In the genomic region with DNA sequence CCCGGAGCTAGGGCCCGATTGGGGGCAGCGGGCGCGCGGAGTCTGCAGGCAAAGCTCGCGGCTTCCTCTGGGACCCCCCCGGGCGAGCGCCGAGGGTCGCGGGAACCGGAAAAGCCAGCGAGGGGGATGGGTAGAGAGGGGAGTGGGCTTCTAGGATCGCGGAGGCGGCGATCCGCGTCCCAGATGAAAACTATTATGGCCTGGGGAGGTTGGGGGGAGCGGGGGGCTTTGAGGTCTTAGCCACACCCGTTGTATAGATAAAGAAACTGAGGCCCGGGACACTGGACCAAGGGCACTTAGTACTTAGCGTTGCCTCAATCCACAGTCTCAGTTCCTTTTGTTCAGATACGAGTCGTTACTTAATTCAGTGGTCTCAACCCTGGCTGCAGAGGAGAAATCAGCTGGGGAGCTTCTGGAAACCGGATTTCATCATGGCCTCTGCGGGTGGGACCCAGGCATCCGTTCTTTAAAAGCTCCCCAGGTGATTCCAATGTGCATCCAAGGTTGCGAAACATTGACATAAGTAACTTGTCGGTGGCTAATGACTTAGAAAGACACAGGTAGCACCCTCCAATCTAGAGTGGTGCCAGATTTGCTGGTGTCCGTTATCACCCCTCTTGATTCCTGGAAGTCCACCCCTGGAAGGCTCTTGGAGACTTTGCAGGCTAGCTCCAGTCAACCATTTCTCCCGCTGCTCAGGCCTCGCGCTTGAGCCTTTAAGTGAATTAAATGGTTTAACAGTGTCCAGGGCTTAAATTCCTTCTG, we compare ENCODE assay signal across 8 cellular contexts.
DNase-seq lines count a peak whose midpoint lies in the region; ATAC-seq, FAIRE-seq and TF ChIP-seq lines count a peak whose summit lies in the region.

No MANE protein-coding gene starts in this region.

- H3K27me3 ChIP-seq in brain microvascular endothelial cell (replicated peaks) (peaks cover 13% of the 10 kb centered on the region), mesenchymal stem cell (ENCODE audit: control insufficient read depth in 1 of 2, insufficient read depth in 1 of 2, low read length in 2 of 2) (peaks cover 14 to 81% of the 10 kb centered on the region in 2 experiments), foreskin keratinocyte (peaks cover 28% of the 10 kb centered on the region)

- H3K4me3 ChIP-seq in A549 (peak overlapping the region; percentile 57), HFF-Myc (replicated peaks; ENCODE audit: low read depth, low read length) (peak overlapping the region; percentile 46), brain microvascular endothelial cell (ENCODE audit: low read depth, low read length) (peak overlapping the region; percentile 56), mesenchymal stem cell (ENCODE audit: insufficient read depth in 1 of 2, low read depth in 1 of 2, low read length in 2 of 2) (peak overlapping the region; percentile 24 to 47), kidney (ENCODE audit: low read length in 2 of 2) (peak overlapping the region in 1 of 2 donors; percentile 41)

- H3K23ac ChIP-seq in mesenchymal stem cell (ENCODE audit: low read length in 2 of 2): no peak overlapping the region

- no peak for TF ChIP-seq RAD21 in A549 (conservative IDR thresholded peaks at IDR 0.05 in 1 of 2, IDR thresholded peaks at IDR 0.05 in 1 of 2)

- H4K8ac ChIP-seq in mesenchymal stem cell (ENCODE audit: low read length): no peak overlapping the region

- no peak overlapping the region for H2BK12ac ChIP-seq in mesenchymal stem cell (ENCODE audit: low read length in 2 of 2)

- TF ChIP-seq EP300 in A549 (IDR thresholded peaks at IDR 0.05): no peak

- H2BK15ac ChIP-seq in mesenchymal stem cell (ENCODE audit: low read depth, poor library complexity, severe bottlenecking): no peak overlapping the region

- no peak for TF ChIP-seq CTCF in A549 (IDR thresholded peaks at IDR 0.05)
- TF ChIP-seq CTCF in HFF-Myc (IDR thresholded peaks at IDR 0.05; ENCODE audit: low read depth, low read length, missing control alignments): no peak
- no peak for TF ChIP-seq CTCF in brain microvascular endothelial cell (IDR thresholded peaks at IDR 0.05; ENCODE audit: low read depth, low read length, missing control alignments)
- no peak for TF ChIP-seq CTCF in kidney (IDR thresholded peaks at IDR 0.05; ENCODE audit: borderline replicate concordance, extremely low read depth, insufficient read depth)
- TF ChIP-seq CTCF in foreskin keratinocyte (conservative IDR thresholded peaks at IDR 0.05): no peak

- no peaks in the 10 kb centered on the region for H3K9me3 ChIP-seq in A549
- H3K9me3 ChIP-seq in mesenchymal stem cell (ENCODE audit: control insufficient read depth, low read length): no peaks in the 10 kb centered on the region
- H3K9me3 ChIP-seq in kidney (ENCODE audit: control insufficient read depth in 1 of 2, low read length in 2 of 2): no peaks in the 10 kb centered on the region

- no peak overlapping the region for H4K91ac ChIP-seq in mesenchymal stem cell (ENCODE audit: low read length)

- POLR2A ChIA-PET in A549 (lab: Yijun Ruan, JAX): no interaction called here

- H3K4me1 ChIP-seq in A549 (no peaks in the 10 kb centered on the region), mesenchymal stem cell (ENCODE audit: control insufficient read depth, insufficient read depth, low read depth, low read length) (peaks cover 9% of the 10 kb centered on the region), kidney (ENCODE audit: control insufficient read depth in 1 of 2, insufficient read depth in 1 of 2, low read depth in 1 of 2, low read length in 2 of 2) (no peaks in the 10 kb centered on the region), foreskin keratinocyte (no peaks in the 10 kb centered on the region)

- intact Hi-C loops in kidney (cut with DNase I): no loop called here

- in situ Hi-C loops in brain microvascular endothelial cell (cut with HindIII; ENCODE audit: low pct_ligation_motif_present, low sequenced_read_pairs): no loop called here

- peak overlapping the region; percentile 100 for H3K4me2 ChIP-seq in A549
- peak overlapping the region; percentile 90 for H3K4me2 ChIP-seq in mesenchymal stem cell (ENCODE audit: low read length, poor library complexity, severe bottlenecking)

- H2BK120ac ChIP-seq in mesenchymal stem cell (ENCODE audit: low read depth, low read length): no peak overlapping the region

- no peak overlapping the region for H2AK5ac ChIP-seq in mesenchymal stem cell (ENCODE audit: low read length, severe bottlenecking)

- H3K36me3 ChIP-seq in brain microvascular endothelial cell (replicated peaks) (no peaks in the 10 kb centered on the region), mesenchymal stem cell (ENCODE audit: control insufficient read depth in 1 of 2, insufficient read depth in 2 of 2, low read depth in 1 of 2, low read length in 2 of 2) (no peaks in the 10 kb centered on the region), kidney (ENCODE audit: control insufficient read depth in 1 of 2, insufficient read depth in 2 of 2, low read length in 2 of 2) (no peaks in the 10 kb centered on the region)

- TF ChIP-seq POLR2A in A549 (IDR thresholded peaks at IDR 0.05; ENCODE audit: low read length): no peak

- WGBS in A549 (ENCODE audit: missing lambda C conversion rate): 62% methylated on average over 16 of the region's 37 CpGs
- 24% methylated on average over 12 of the region's 37 CpGs for WGBS in mesenchymal stem cell

- H3K9ac ChIP-seq in mesenchymal stem cell (ENCODE audit: low read length) (no peak overlapping the region), kidney (ENCODE audit: low read length in 2 of 2) (no peak overlapping the region)

- H2AFZ ChIP-seq in mesenchymal stem cell (ENCODE audit: low read depth, low read length): no peak overlapping the region

- no peak overlapping the region for H3K4ac ChIP-seq in mesenchymal stem cell (ENCODE audit: low read depth in 1 of 2, low read length in 2 of 2)

- H3K79me1 ChIP-seq in mesenchymal stem cell (replicated peaks; ENCODE audit: low read length, poor library complexity, severe bottlenecking): no peaks in the 10 kb centered on the region

- CTCF ChIA-PET in A549 (lab: Yijun Ruan, JAX): no interaction called here

- ATAC-seq in A549 (no peak), foreskin keratinocyte (no peak), HG03342 (IDR thresholded peaks at IDR 0.05; ENCODE audit: unreplicated experiment) (no peak), GM18511 (IDR thresholded peaks at IDR 0.05; ENCODE audit: unreplicated experiment) (no peak)

- no peak overlapping the region for H2BK5ac ChIP-seq in mesenchymal stem cell (ENCODE audit: low read depth, low read length, poor library complexity, severe bottlenecking)

- DNase-seq in A549 (ENCODE audit: low read depth in 1 of 2, low spot score in 1 of 2): no peak
- no peak for DNase-seq in HFF-Myc (ENCODE audit: extremely low read depth, low read depth)
- DNase-seq in brain microvascular endothelial cell: no peak
- DNase-seq in mesenchymal stem cell: no peak
- DNase-seq in kidney: no peak
- no peak for DNase-seq in foreskin keratinocyte

- H3K27ac ChIP-seq in A549 (peak overlapping the region in 1 of 2 experiments; percentile 62; a peak in 2 of 6 replicates), brain microvascular endothelial cell (no peak overlapping the region), mesenchymal stem cell (ENCODE audit: low read length, poor library complexity, severe bottlenecking) (no peak overlapping the region), kidney (ENCODE audit: low read depth in 2 of 2, low read length in 2 of 2) (no peak overlapping the region), foreskin keratinocyte (no peak overlapping the region)

- no peak overlapping the region for H3K14ac ChIP-seq in mesenchymal stem cell (ENCODE audit: low read length in 2 of 2)

- FAIRE-seq in A549 (lab: Jason Lieb, UNC) (no peak), kidney (lab: Jason Lieb, UNC) (no peak)

- H3K18ac ChIP-seq in mesenchymal stem cell (ENCODE audit: low read depth in 1 of 2, low read length in 2 of 2): peak overlapping the region in 1 of 2 experiments; percentile 48

TF ChIP-seq in A549, 52 proteins besides CTCF, POLR2A, EP300 and RAD21 (continues in another document):
- TF ChIP-seq GATA3 (IDR thresholded peaks at IDR 0.05; ENCODE audit: borderline replicate concordance) (no peak), CEBPB (IDR thresholded peaks at IDR 0.05) (no peak), MAX (IDR thresholded peaks at IDR 0.05) (no peak), HEYL (CRISPR knock-in tag; IDR thresholded peaks at IDR 0.05) (no peak), SMC3 (IDR thresholded peaks at IDR 0.05) (no peak), ZFP36 (IDR thresholded peaks at IDR 0.05; ENCODE audit: borderline replicate concordance, partially characterized antibody) (no peak), USF2 (IDR thresholded peaks at IDR 0.05) (no peak), FOSL2 (IDR thresholded peaks at IDR 0.05) (no peak), FOSL2 (CRISPR knock-in tag; IDR thresholded peaks at IDR 0.05) (no peak), ZNF302 (CRISPR knock-in tag; IDR thresholded peaks at IDR 0.05) (no peak), SREBF2 (IDR thresholded peaks at IDR 0.05) (no peak)
